17 cellular contexts compared by ENCODE assay signal in genomic region chr2:162888641-162889040, GRCh38. TPM values are rescaled to one million over a fixed set of nuclear protein-coding genes. Genes with fewer than 3 reads are reported as not detected.
DNase-seq lines count a peak whose midpoint lies in the region; ATAC-seq and TF ChIP-seq lines count a peak whose summit lies in the region.
"Had no signal": no experiment of that assay in that cellular context is flagged by ENCODE, and none has a peak within 500 bp of the region (broad histone marks: within the 10 kb centered on the region; RNA-seq: fewer than 3 reads in every experiment).

No MANE protein-coding gene starts in this region.

- no peaks in the 10 kb centered on the region for H3K4me1 Mint-ChIP-seq in mesothelial cell of epicardium
- H3K4me1 Mint-ChIP-seq: activated naive CD8-positive, alpha-beta T cell treated with anti-CD3 and anti-CD28 coated beads for 36 hours had no signal

- no peaks in the 10 kb centered on the region for H3K27me3 ChIP-seq in PC-9 (ENCODE audit: insufficient read depth, low read depth)
- H3K27me3 ChIP-seq: BLaER1 treated with 17β-estradiol and CSF1 and Interleukin-3, amounts not matched to agents 10 nM and 100 nM; stomach had no signal

- H2AFZ ChIP-seq in PC-9, result no peak overlapping the region

- no peaks in the 10 kb centered on the region for H3F3A ChIP-seq in PC-9 (ENCODE audit: insufficient read depth, low read depth)

- no peaks in the 10 kb centered on the region for H3K9me3 ChIP-seq in PC-9 (ENCODE audit: insufficient read depth, low read depth)
- H3K9me3 ChIP-seq: BLaER1 treated with 17β-estradiol and CSF1 and Interleukin-3, amounts not matched to agents 10 nM and 100 nM; lower lobe of right lung; SJSA1; stomach had no signal

- H4K20me1 ChIP-seq in PC-9 (ENCODE audit: insufficient read depth), result no peaks in the 10 kb centered on the region
- H4K20me1 ChIP-seq: BLaER1 treated with 17β-estradiol and CSF1 and Interleukin-3, amounts not matched to agents 10 nM and 100 nM had no signal

- no peak overlapping the region for H3K27ac Mint-ChIP-seq in mesothelial cell of epicardium
- H3K27ac Mint-ChIP-seq: activated naive CD8-positive, alpha-beta T cell treated with anti-CD3 and anti-CD28 coated beads for 36 hours had no signal

- H3K4me2 ChIP-seq in PC-9, result no peak overlapping the region
- H3K4me2 ChIP-seq: BLaER1 treated with 17β-estradiol and CSF1 and Interleukin-3, amounts not matched to agents 10 nM and 100 nM had no signal

- DNase-seq in DMS53 (lab: John Stamatoyannopoulos, UW), result peak; percentile 75
- peak; percentile 15 for DNase-seq in NCI-H2196 treated with DMSO at 0.1 percent for 48 hours (lab: John Stamatoyannopoulos, UW; ENCODE audit: unreplicated experiment)
- DNase-seq in erythroblast (lab: John Stamatoyannopoulos, UW), result peak; percentile 61 to 79
- DNase-seq in PC-9, result no peak
- no peak for DNase-seq in cerebellum (ENCODE audit: low spot score)
- DNase-seq in mesothelial cell of epicardium (ENCODE audit: low spot score in 2 of 2, unreplicated experiment in 2 of 2), result no peak
- DNase-seq: activated naive CD8-positive, alpha-beta T cell treated with anti-CD3 and anti-CD28 coated beads for 36 hours; hypothalamus; lower lobe of right lung; nucleus accumbens; stomach had no signal

- H3K9me2 ChIP-seq in PC-9 (ENCODE audit: insufficient read depth), result no peaks in the 10 kb centered on the region

- peak; percentile 38 for ATAC-seq in HG03520 (IDR thresholded peaks at IDR 0.05; ENCODE audit: unreplicated experiment)
- no peak for ATAC-seq in HG02623 (IDR thresholded peaks at IDR 0.05; ENCODE audit: unreplicated experiment)
- ATAC-seq: lower lobe of right lung had no signal

- H3K36me3 ChIP-seq in PC-9 (ENCODE audit: low read depth), result no peaks in the 10 kb centered on the region
- H3K36me3 ChIP-seq: BLaER1 treated with 17β-estradiol and CSF1 and Interleukin-3, amounts not matched to agents 10 nM and 100 nM; lower lobe of right lung; SJSA1; stomach had no signal

- no peaks in the 10 kb centered on the region for H3K36me3 Mint-ChIP-seq in mesothelial cell of epicardium
- H3K36me3 Mint-ChIP-seq: activated naive CD8-positive, alpha-beta T cell treated with anti-CD3 and anti-CD28 coated beads for 36 hours had no signal

- BruUV-seq in PC-9 (replicated peaks; lab: Mats Ljungman, UMichigan), result no TSS peak

- TF ChIP-seq POLR2A in erythroblast (IDR thresholded peaks at IDR 0.05; ENCODE audit: low read length), result no peak

- H3K27ac ChIP-seq in PC-9, result no peak overlapping the region
- H3K27ac ChIP-seq: HL-60, lower lobe of right lung, SJSA1, stomach had no signal

- no peaks in the 10 kb centered on the region for H3K79me2 ChIP-seq in PC-9 (ENCODE audit: low read depth)

- no peak overlapping the region for H3K4me3 ChIP-seq in PC-9
- H3K4me3 ChIP-seq: BLaER1 treated with 17β-estradiol and CSF1 and Interleukin-3, amounts not matched to agents 10 nM and 100 nM; lower lobe of right lung; SJSA1; stomach had no signal

- CTCF ChIA-PET in PC-9 (lab: Charles Lee), result no interaction called here

- intact Hi-C loops in PC-9 (cut with micrococcal nuclease; ENCODE audit: unreplicated experiment), result no loop called here

- TF ChIP-seq CTCF in PC-9 (conservative IDR thresholded peaks at IDR 0.05) (no peak), mesothelial cell of epicardium (IDR thresholded peaks at IDR 0.05; ENCODE audit: unreplicated experiment) (no peak)

- H3K4me3 Mint-ChIP-seq in mesothelial cell of epicardium, result no peak overlapping the region
- H3K4me3 Mint-ChIP-seq: activated naive CD8-positive, alpha-beta T cell treated with anti-CD3 and anti-CD28 coated beads for 36 hours had no signal

- peaks cover 3% of the 10 kb centered on the region for H3K27me3 Mint-ChIP-seq in mesothelial cell of epicardium (ENCODE audit: low read depth)
- H3K27me3 Mint-ChIP-seq: activated naive CD8-positive, alpha-beta T cell treated with anti-CD3 and anti-CD28 coated beads for 36 hours had no signal

- H3K4me1 ChIP-seq in PC-9 (replicated peaks; ENCODE audit: insufficient read depth), result no peaks in the 10 kb centered on the region
- H3K4me1 ChIP-seq: lower lobe of right lung, SJSA1, stomach had no signal

- no peaks in the 10 kb centered on the region for H3K9me3 Mint-ChIP-seq in mesothelial cell of epicardium
- H3K9me3 Mint-ChIP-seq: activated naive CD8-positive, alpha-beta T cell treated with anti-CD3 and anti-CD28 coated beads for 36 hours had no signal

- POLR2A ChIA-PET in PC-9 (lab: Charles Lee; ENCODE audit: unreplicated experiment), result no interaction called here

RNA-seq across cellular contexts. Expression of gene KCNH7, which starts 50.1 kb away (rescaled TPM):
- not detected in 2 replicates for total RNA-seq in PC-9 (2021)
- 46.8 TPM for total RNA-seq in cerebellum
- 0.91 to 1.0 TPM (median 0.97 TPM) in 3 replicates for total RNA-seq in mesothelial cell of epicardium
- total RNA-seq: activated naive CD8-positive, alpha-beta T cell treated with anti-CD3 and anti-CD28 coated beads for 36 hours; MCF 10A; SJSA1 had no signal

Comparison
In these comparisons a context has a peak if more than half of its experiments do, and no peak if none do; other contexts are left out.
1. DNase-seq: peak in DMS53 (single experiment), NCI-H2196 treated with DMSO at 0.1 percent for 48 hours (single experiment) and erythroblast (2 of 2); none in PC-9 (0 of 2), cerebellum (single experiment) and mesothelial cell of epicardium (0 of 2).
2. RNA of gene KCNH7, which starts 50.1 kb away (total RNA-seq): 46.8 TPM in cerebellum (single experiment); 0.91 to 1.0 TPM in mesothelial cell of epicardium and not detected in PC-9; every median in the first group is over 10 times any median in the second.